In genomic region chr4:87644286-87644685, GRCh38 we compare ENCODE assay signal across 18 cellular contexts. TPM values are rescaled to one million over a fixed set of nuclear protein-coding genes. Genes with fewer than 3 reads are reported as not detected.
"Had no signal": no experiment of that assay in that cellular context is flagged by ENCODE, and none has a peak within 500 bp of the region (broad histone marks: within the 10 kb centered on the region; RNA-seq: fewer than 3 reads in every experiment).

No MANE protein-coding gene starts in this region.

- DNase-seq: activated CD4-positive, alpha-beta T cell treated with anti-CD3 and anti-CD28 coated beads for 4 hours; activated CD8-positive, alpha-beta T cell treated with anti-CD3 and anti-CD28 coated beads, Interleukin-2, amount 10 ng/mL, durations not matched to agents 7 days and 5 days; activated naive CD4-positive, alpha-beta T cell treated with anti-CD3 and anti-CD28 coated beads for 36 hours; caudate nucleus; effector CD8-positive, alpha-beta T cell; hippocampal formation; kidney glomerular epithelial cell; pancreas; stimulated activated CD4-positive, alpha-beta T cell treated with anti-CD3 and anti-CD28 coated beads, Interleukin-4, amount 100 ng/mL, for 4 hours; T-cell; T1000; thyroid gland had no signal

- H3K9me3 ChIP-seq: pancreas, thyroid gland had no signal

- H3K36me3 Mint-ChIP-seq: T-cell had no signal

- H3K4me1 ChIP-seq: pancreas, thyroid gland had no signal

- H3K9me3 Mint-ChIP-seq: activated naive CD4-positive, alpha-beta T cell treated with anti-CD3 and anti-CD28 coated beads for 36 hours had no signal

- H3K27ac Mint-ChIP-seq: activated CD8-positive, alpha-beta T cell treated with anti-CD3 and anti-CD28 coated beads, Interleukin-2, amount 10 ng/mL, durations not matched to agents 7 days and 5 days; activated naive CD4-positive, alpha-beta T cell treated with anti-CD3 and anti-CD28 coated beads for 36 hours; T-cell had no signal

- H3K36me3 ChIP-seq: pancreas, thyroid gland had no signal

- H3K27me3 ChIP-seq: pancreas, thyroid gland had no signal

- H3K27ac ChIP-seq: coronary artery, pancreas, thyroid gland had no signal

- H3K4me3 Mint-ChIP-seq: activated CD8-positive, alpha-beta T cell treated with anti-CD3 and anti-CD28 coated beads, Interleukin-2, amount 10 ng/mL, durations not matched to agents 7 days and 5 days; activated naive CD4-positive, alpha-beta T cell treated with anti-CD3 and anti-CD28 coated beads for 36 hours; T-cell had no signal

- H3K27me3 Mint-ChIP-seq: T-cell had no signal

- H3K4me1 Mint-ChIP-seq: T-cell had no signal

- ATAC-seq: activated CD8-positive, alpha-beta T cell treated with anti-CD3 and anti-CD28 coated beads, Interleukin-2, amount 10 ng/mL, durations not matched to agents 7 days and 5 days; pancreas; T-cell had no signal

- H3K4me3 ChIP-seq: coronary artery, pancreas, thyroid gland had no signal

RNA-seq across cellular contexts. Expression of gene DMP1, which starts 5.8 kb away (rescaled TPM):
- total RNA-seq: activated CD8-positive, alpha-beta T cell treated with anti-CD3 and anti-CD28 coated beads, Interleukin-2, amount 10 ng/mL, durations not matched to agents 7 days and 5 days; activated naive CD4-positive, alpha-beta T cell treated with anti-CD3 and anti-CD28 coated beads for 36 hours; glomerular endothelial cell; liver; mesenteric fat pad; pancreas; renal cortical epithelial cell; skeletal muscle tissue; T-cell; thyroid gland had no signal

RNA-seq across cellular contexts. Expression of gene DSPP, which starts 36.0 kb away (rescaled TPM):
- total RNA-seq: activated CD8-positive, alpha-beta T cell treated with anti-CD3 and anti-CD28 coated beads, Interleukin-2, amount 10 ng/mL, durations not matched to agents 7 days and 5 days; activated naive CD4-positive, alpha-beta T cell treated with anti-CD3 and anti-CD28 coated beads for 36 hours; glomerular endothelial cell; mesenteric fat pad; pancreas; renal cortical epithelial cell; skeletal muscle tissue; T-cell had no signal
